27 cellular contexts compared by ENCODE assay signal in genomic region chr17:45666641-45667040, GRCh38.
"Had no signal": no experiment of that assay in that cellular context is flagged by ENCODE, and none has a peak within 500 bp of the region (broad histone marks: within the 10 kb centered on the region; RNA-seq: fewer than 3 reads in every experiment).

No MANE protein-coding gene starts in this region.

- H3K4me3 ChIP-seq: adrenal gland, body of pancreas, colonic mucosa, esophagus squamous epithelium, gastroesophageal sphincter had no signal

- H3K27me3 ChIP-seq: body of pancreas, colonic mucosa had no signal

- DNase-seq: activated CD4-positive, alpha-beta memory T cell treated with anti-CD3 and anti-CD28 coated beads, Interleukin-2, amount 10 ng/mL, durations not matched to agents 7 days and 5 days; activated CD4-positive, alpha-beta T cell treated with anti-CD3 and anti-CD28 coated beads for 1 hour; activated CD4-positive, alpha-beta T cell treated with anti-CD3 and anti-CD28 coated beads for 4 hours; activated CD4-positive, alpha-beta T cell treated with anti-CD3 and anti-CD28 coated beads, Interleukin-2, amount 10 ng/mL, durations not matched to agents 7 days and 5 days; activated CD4-positive, alpha-beta T cell treated with anti-CD3 and anti-CD28 coated beads, Interleukin-2, amount 50 U/mL, for 4 hours; activated CD8-positive, alpha-beta memory T cell treated with anti-CD3 and anti-CD28 coated beads, Interleukin-2, amount 50 U/mL, for 48 hours; activated naive CD4-positive, alpha-beta T cell treated with anti-CD3 and anti-CD28 coated beads for 36 hours; activated naive CD8-positive, alpha-beta T cell treated with anti-CD3 and anti-CD28 coated beads for 36 hours; activated naive CD8-positive, alpha-beta T cell treated with anti-CD3 and anti-CD28 coated beads, Interleukin-2, amount 50 U/mL, for 24 hours; activated T-cell treated with anti-CD3 and anti-CD28 coated beads for 4 hours; activated T-cell treated with anti-CD3 and anti-CD28 coated beads, Interleukin-2, amount 50 U/mL, for 24 hours; activated T-cell treated with anti-CD3 and anti-CD28 coated beads, Interleukin-2, amount 50 U/mL, for 72 hours; adrenal gland; aorta; body of pancreas; colonic mucosa; effector CD8-positive, alpha-beta T cell; esophagus squamous epithelium; foreskin melanocyte; T-helper 1 cell; T-helper 17 cell; T1000 had no signal

- H3K9me3 Mint-ChIP-seq: activated CD4-positive, alpha-beta memory T cell treated with anti-CD3 and anti-CD28 coated beads, Interleukin-2, amount 10 ng/mL, durations not matched to agents 7 days and 5 days; activated CD4-positive, alpha-beta T cell treated with anti-CD3 and anti-CD28 coated beads, Interleukin-2, amount 10 ng/mL, durations not matched to agents 7 days and 5 days; activated naive CD4-positive, alpha-beta T cell treated with anti-CD3 and anti-CD28 coated beads for 36 hours; activated naive CD8-positive, alpha-beta T cell treated with anti-CD3 and anti-CD28 coated beads for 36 hours; activated naive CD8-positive, alpha-beta T cell treated with anti-CD3 and anti-CD28 coated beads, Interleukin-2, amount 50 U/mL, for 24 hours; activated T-cell treated with anti-CD3 and anti-CD28 coated beads, Interleukin-2, amount 50 U/mL, for 24 hours; activated T-cell treated with anti-CD3 and anti-CD28 coated beads, Interleukin-2, amount 50 U/mL, for 72 hours; T-helper 2 cell treated with Interferon-gamma antibody and Interleukin-4, amounts not matched to agents 5 μg/mL and 100 μg/mL, for 36 hours had no signal

- ATAC-seq: activated naive CD8-positive, alpha-beta T cell treated with anti-CD3 and anti-CD28 coated beads, Interleukin-2, amount 50 U/mL, for 24 hours; activated T-cell treated with anti-CD3 and anti-CD28 coated beads, Interleukin-2, amount 50 U/mL, for 72 hours; body of pancreas; gastroesophageal sphincter; T-helper 17 cell had no signal

- H3K27ac Mint-ChIP-seq: activated CD4-positive, alpha-beta memory T cell treated with anti-CD3 and anti-CD28 coated beads, Interleukin-2, amount 10 ng/mL, durations not matched to agents 7 days and 5 days; activated CD4-positive, alpha-beta T cell treated with anti-CD3 and anti-CD28 coated beads, Interleukin-2, amount 10 ng/mL, durations not matched to agents 7 days and 5 days; activated naive CD4-positive, alpha-beta T cell treated with anti-CD3 and anti-CD28 coated beads for 36 hours; activated naive CD8-positive, alpha-beta T cell treated with anti-CD3 and anti-CD28 coated beads for 36 hours; activated naive CD8-positive, alpha-beta T cell treated with anti-CD3 and anti-CD28 coated beads, Interleukin-2, amount 50 U/mL, for 24 hours; activated T-cell treated with anti-CD3 and anti-CD28 coated beads, Interleukin-2, amount 50 U/mL, for 24 hours; activated T-cell treated with anti-CD3 and anti-CD28 coated beads, Interleukin-2, amount 50 U/mL, for 72 hours; T-helper 17 cell; T-helper 2 cell treated with Interferon-gamma antibody and Interleukin-4, amounts not matched to agents 5 μg/mL and 100 μg/mL, for 36 hours; WTC11 had no signal

- H3K9me3 ChIP-seq: adrenal gland, body of pancreas, colonic mucosa had no signal

- H3K4me1 Mint-ChIP-seq: activated CD4-positive, alpha-beta memory T cell treated with anti-CD3 and anti-CD28 coated beads, Interleukin-2, amount 10 ng/mL, durations not matched to agents 7 days and 5 days; activated CD4-positive, alpha-beta T cell treated with anti-CD3 and anti-CD28 coated beads, Interleukin-2, amount 10 ng/mL, durations not matched to agents 7 days and 5 days; activated naive CD4-positive, alpha-beta T cell treated with anti-CD3 and anti-CD28 coated beads, Interleukin-2, amount 50 U/mL, for 24 hours; activated naive CD8-positive, alpha-beta T cell treated with anti-CD3 and anti-CD28 coated beads for 36 hours; activated naive CD8-positive, alpha-beta T cell treated with anti-CD3 and anti-CD28 coated beads, Interleukin-2, amount 50 U/mL, for 24 hours; WTC11 had no signal

- H3K36me3 Mint-ChIP-seq: activated naive CD4-positive, alpha-beta T cell treated with anti-CD3 and anti-CD28 coated beads, Interleukin-2, amount 50 U/mL, for 24 hours; activated naive CD8-positive, alpha-beta T cell treated with anti-CD3 and anti-CD28 coated beads for 36 hours; WTC11 had no signal

- H3K36me3 ChIP-seq: adrenal gland, colonic mucosa, esophagus squamous epithelium, gastroesophageal sphincter had no signal

- H3K4me1 ChIP-seq: adrenal gland, body of pancreas, colonic mucosa, esophagus squamous epithelium, gastroesophageal sphincter had no signal

- H3K4me3 Mint-ChIP-seq: activated CD4-positive, alpha-beta memory T cell treated with anti-CD3 and anti-CD28 coated beads, Interleukin-2, amount 10 ng/mL, durations not matched to agents 7 days and 5 days; activated CD4-positive, alpha-beta T cell treated with anti-CD3 and anti-CD28 coated beads, Interleukin-2, amount 10 ng/mL, durations not matched to agents 7 days and 5 days; activated naive CD4-positive, alpha-beta T cell treated with anti-CD3 and anti-CD28 coated beads for 36 hours; activated naive CD4-positive, alpha-beta T cell treated with anti-CD3 and anti-CD28 coated beads, Interleukin-2, amount 50 U/mL, for 24 hours; activated naive CD8-positive, alpha-beta T cell treated with anti-CD3 and anti-CD28 coated beads for 36 hours; activated naive CD8-positive, alpha-beta T cell treated with anti-CD3 and anti-CD28 coated beads, Interleukin-2, amount 50 U/mL, for 24 hours; activated T-cell treated with anti-CD3 and anti-CD28 coated beads, Interleukin-2, amount 50 U/mL, for 24 hours; activated T-cell treated with anti-CD3 and anti-CD28 coated beads, Interleukin-2, amount 50 U/mL, for 72 hours; T-helper 17 cell; T-helper 2 cell treated with Interferon-gamma antibody and Interleukin-4, amounts not matched to agents 5 μg/mL and 100 μg/mL, for 36 hours; WTC11 had no signal

- H3K27ac ChIP-seq: adrenal gland, body of pancreas, colonic mucosa, epithelial cell of prostate, esophagus squamous epithelium, gastroesophageal sphincter had no signal
